16 cellular contexts compared by ENCODE assay signal in genomic region chr13:113113846-113114271, GRCh38. TPM values are rescaled to one million over a fixed set of nuclear protein-coding genes. Genes with fewer than 3 reads are reported as not detected.
"Had no signal": no experiment of that assay in that cellular context is flagged by ENCODE, and none has a peak within 500 bp of the region (broad histone marks: within the 10 kb centered on the region; RNA-seq: fewer than 3 reads in every experiment).

No MANE protein-coding gene starts in this region.

- H3K9me3 Mint-ChIP-seq: stimulated activated effector memory CD8-positive, alpha-beta T cell treated with anti-CD3 and anti-CD28 coated beads, Interleukin-12 subunit alpha, Interleukin-12 subunit beta, amount 100 ng/mL, for 72 hours had no signal

- H3K27ac Mint-ChIP-seq: activated CD4-positive, alpha-beta T cell treated with anti-CD3 and anti-CD28 coated beads for 36 hours; activated CD8-positive, alpha-beta T cell treated with anti-CD3 and anti-CD28 coated beads, Interleukin-2, amount 10 ng/mL, durations not matched to agents 7 days and 5 days; activated naive CD8-positive, alpha-beta T cell; stimulated activated effector memory CD8-positive, alpha-beta T cell treated with anti-CD3 and anti-CD28 coated beads, Interleukin-12 subunit alpha, Interleukin-12 subunit beta, amount 100 ng/mL, for 72 hours had no signal

- H3K27me3 Mint-ChIP-seq: activated naive CD8-positive, alpha-beta T cell had no signal

- H3K36me3 ChIP-seq: breast epithelium, esophagus muscularis mucosa, ovary, SJSA1, tibial nerve had no signal

- H3K4me1 Mint-ChIP-seq: stimulated activated effector memory CD8-positive, alpha-beta T cell treated with anti-CD3 and anti-CD28 coated beads, Interleukin-12 subunit alpha, Interleukin-12 subunit beta, amount 100 ng/mL, for 72 hours had no signal

- H3K4me3 Mint-ChIP-seq: activated CD4-positive, alpha-beta T cell treated with anti-CD3 and anti-CD28 coated beads for 36 hours; activated CD8-positive, alpha-beta T cell treated with anti-CD3 and anti-CD28 coated beads, Interleukin-2, amount 10 ng/mL, durations not matched to agents 7 days and 5 days; activated naive CD8-positive, alpha-beta T cell; stimulated activated effector memory CD8-positive, alpha-beta T cell treated with anti-CD3 and anti-CD28 coated beads, Interleukin-12 subunit alpha, Interleukin-12 subunit beta, amount 100 ng/mL, for 72 hours had no signal

- H3K27me3 ChIP-seq: ovary, SJSA1 had no signal

- H3K4me3 ChIP-seq: breast epithelium, esophagus muscularis mucosa, ovary, SJSA1, tibial nerve had no signal

- H3K4me1 ChIP-seq: SJSA1 had no signal

- H3K27ac ChIP-seq: breast epithelium, esophagus muscularis mucosa, ovary, SJSA1, tibial nerve had no signal

- DNase-seq: activated CD8-positive, alpha-beta memory T cell treated with anti-CD3 and anti-CD28 coated beads, Interleukin-2, amount 50 U/mL, for 48 hours; activated CD8-positive, alpha-beta T cell treated with anti-CD3 and anti-CD28 coated beads, Interleukin-2, amount 10 ng/mL, durations not matched to agents 7 days and 5 days; anterior cingulate cortex; mesendoderm; retina; small intestine; T-helper 9 cell had no signal

- ATAC-seq: activated CD4-positive, alpha-beta T cell treated with anti-CD3 and anti-CD28 coated beads for 36 hours; activated CD8-positive, alpha-beta T cell treated with anti-CD3 and anti-CD28 coated beads, Interleukin-2, amount 10 ng/mL, durations not matched to agents 7 days and 5 days; stimulated activated effector memory CD8-positive, alpha-beta T cell treated with anti-CD3 and anti-CD28 coated beads, Interleukin-12 subunit alpha, Interleukin-12 subunit beta, amount 100 ng/mL, for 72 hours had no signal

- H3K36me3 Mint-ChIP-seq: activated naive CD8-positive, alpha-beta T cell had no signal

- FAIRE-seq: small intestine had no signal

- H3K9me3 ChIP-seq: breast epithelium, esophagus muscularis mucosa, ovary, tibial nerve had no signal

RNA-seq across cellular contexts. Expression of gene F7, which starts 8.3 kb away (rescaled TPM):
- total RNA-seq: activated CD8-positive, alpha-beta T cell treated with anti-CD3 and anti-CD28 coated beads, Interleukin-2, amount 10 ng/mL, durations not matched to agents 7 days and 5 days; fibroblast of villous mesenchyme; SJSA1; tibial nerve had no signal

RNA-seq across cellular contexts. Expression of gene F10, which starts 8.7 kb away (rescaled TPM):
- total RNA-seq: activated CD4-positive, alpha-beta T cell treated with anti-CD3 and anti-CD28 coated beads for 36 hours; activated CD8-positive, alpha-beta T cell treated with anti-CD3 and anti-CD28 coated beads, Interleukin-2, amount 10 ng/mL, durations not matched to agents 7 days and 5 days had no signal

RNA-seq across cellular contexts. Expression of gene PROZ, which starts 44.6 kb away (rescaled TPM):
- total RNA-seq: activated CD4-positive, alpha-beta T cell treated with anti-CD3 and anti-CD28 coated beads for 36 hours; activated CD8-positive, alpha-beta T cell treated with anti-CD3 and anti-CD28 coated beads, Interleukin-2, amount 10 ng/mL, durations not matched to agents 7 days and 5 days; breast epithelium; esophagus muscularis mucosa; ovary; SJSA1; tibial nerve had no signal
